ENCODE assay signal across 29 cellular contexts in the genomic region with DNA sequence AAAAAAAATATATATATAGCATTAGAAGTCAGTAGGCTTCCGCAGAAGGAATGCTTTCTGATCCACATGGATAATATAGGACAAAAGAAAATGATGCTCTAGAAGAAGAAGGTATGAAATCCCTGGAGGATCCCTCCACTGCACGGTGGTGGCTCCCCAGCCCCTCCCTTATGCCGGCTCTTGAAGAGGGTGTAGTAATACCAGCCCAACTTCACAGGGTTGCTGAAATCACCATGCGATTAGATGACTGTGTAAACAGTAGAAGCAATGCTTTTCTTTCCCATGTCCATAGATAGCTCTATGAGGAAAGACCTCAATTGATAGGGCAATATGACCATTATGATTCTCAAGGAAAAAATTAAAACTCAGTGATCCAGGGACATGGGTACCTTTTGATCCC.
"Had no signal": no experiment of that assay in that cellular context is flagged by ENCODE, and none has a peak within 500 bp of the region (broad histone marks: within the 10 kb centered on the region; RNA-seq: fewer than 3 reads in every experiment).

No MANE protein-coding gene starts in this region.

- H3K9me3 ChIP-seq: esophagus muscularis mucosa, gastrocnemius medialis, heart left ventricle had no signal

- H3K36me3 Mint-ChIP-seq: activated CD4-positive, alpha-beta memory T cell treated with anti-CD3 and anti-CD28 coated beads for 36 hours; activated naive CD8-positive, alpha-beta T cell had no signal

- H3K27me3 ChIP-seq: brain microvascular endothelial cell had no signal

- H3K27ac ChIP-seq: brain microvascular endothelial cell, esophagus muscularis mucosa, foreskin keratinocyte, gastrocnemius medialis, heart left ventricle had no signal

- DNase-seq: activated CD4-positive, alpha-beta memory T cell treated with anti-CD3 and anti-CD28 coated beads for 36 hours; activated CD4-positive, alpha-beta T cell treated with anti-CD3 and anti-CD28 coated beads for 36 hours; activated CD4-positive, alpha-beta T cell treated with anti-CD3 and anti-CD28 coated beads, Interleukin-2, amount 10 ng/mL, durations not matched to agents 24 days and 14 days; activated CD4-positive, CD25-positive, alpha-beta regulatory T cell; activated CD4-positive, CD25-positive, alpha-beta regulatory T cell treated with anti-CD3 and anti-CD28 coated beads, Interleukin-2, amount 50 U/mL, for 72 hours; activated CD8-positive, alpha-beta memory T cell treated with anti-CD3 and anti-CD28 coated beads, Interleukin-2, amount 50 U/mL, for 48 hours; activated CD8-positive, alpha-beta T cell treated with anti-CD3 and anti-CD28 coated beads, Interleukin-2, amount 10 ng/mL, durations not matched to agents 7 days and 5 days; activated effector memory CD4-positive, alpha-beta T cell treated with Interleukin-2 at 50 U/mL for 16 hours; activated gamma-delta T cell treated with Interleukin-2 at 50 U/mL for 16 hours; activated naive CD4-positive, alpha-beta T cell treated with anti-CD3 and anti-CD28 coated beads, Interleukin-2, amount 50 U/mL, for 16 hours; activated naive CD4-positive, alpha-beta T cell treated with Interleukin-2 at 50 U/mL for 16 hours; activated T-cell treated with anti-CD3 and anti-CD28 coated beads, Interleukin-2, amount 50 U/mL, for 4 hours; amniotic stem cell; anterior cingulate cortex; brain microvascular endothelial cell; caudate nucleus; cortex of kidney; dermis blood vessel endothelial cell; effector CD4-positive, alpha-beta T cell; effector memory CD8-positive, alpha-beta T cell; erythroblast; foreskin keratinocyte; gastrocnemius medialis; glutamatergic neuron; heart left ventricle; T-helper 2 cell had no signal

- ATAC-seq: activated CD4-positive, alpha-beta T cell treated with anti-CD3 and anti-CD28 coated beads for 36 hours; activated CD8-positive, alpha-beta T cell treated with anti-CD3 and anti-CD28 coated beads, Interleukin-2, amount 10 ng/mL, durations not matched to agents 7 days and 5 days; activated T-cell treated with anti-CD3 and anti-CD28 coated beads, Interleukin-2, amount 50 U/mL, for 4 hours; activated T-helper 17 cell treated with anti-CD3 and anti-CD28 coated beads, Interleukin-2, amount 50 U/mL, for 72 hours; effector memory CD8-positive, alpha-beta T cell; foreskin keratinocyte; gastrocnemius medialis; heart left ventricle had no signal

- H3K27me3 Mint-ChIP-seq: activated CD4-positive, alpha-beta memory T cell treated with anti-CD3 and anti-CD28 coated beads for 36 hours; activated naive CD8-positive, alpha-beta T cell; activated T-helper 17 cell treated with anti-CD3 and anti-CD28 coated beads, Interleukin-2, amount 50 U/mL, for 72 hours; effector memory CD8-positive, alpha-beta T cell had no signal

- H3K36me3 ChIP-seq: brain microvascular endothelial cell, esophagus muscularis mucosa, gastrocnemius medialis, heart left ventricle had no signal

- H3K27ac Mint-ChIP-seq: activated CD4-positive, alpha-beta memory T cell treated with anti-CD3 and anti-CD28 coated beads for 36 hours; activated CD4-positive, alpha-beta T cell treated with anti-CD3 and anti-CD28 coated beads for 36 hours; activated CD4-positive, alpha-beta T cell treated with anti-CD3 and anti-CD28 coated beads, Interleukin-2, amount 10 ng/mL, durations not matched to agents 24 days and 14 days; activated CD8-positive, alpha-beta T cell treated with anti-CD3 and anti-CD28 coated beads, Interleukin-2, amount 10 ng/mL, durations not matched to agents 7 days and 5 days; activated naive CD8-positive, alpha-beta T cell; activated T-helper 17 cell treated with anti-CD3 and anti-CD28 coated beads, Interleukin-2, amount 50 U/mL, for 72 hours; effector memory CD8-positive, alpha-beta T cell had no signal

- H3K9me3 Mint-ChIP-seq: activated CD4-positive, alpha-beta memory T cell treated with anti-CD3 and anti-CD28 coated beads for 36 hours; activated T-cell treated with anti-CD3 and anti-CD28 coated beads, Interleukin-2, amount 50 U/mL, for 4 hours; effector memory CD8-positive, alpha-beta T cell had no signal

- H3K4me3 ChIP-seq: esophagus muscularis mucosa, gastrocnemius medialis, heart left ventricle had no signal

- H3K4me3 Mint-ChIP-seq: activated CD4-positive, alpha-beta memory T cell treated with anti-CD3 and anti-CD28 coated beads for 36 hours; activated CD4-positive, alpha-beta T cell treated with anti-CD3 and anti-CD28 coated beads for 36 hours; activated CD4-positive, alpha-beta T cell treated with anti-CD3 and anti-CD28 coated beads, Interleukin-2, amount 10 ng/mL, durations not matched to agents 24 days and 14 days; activated CD8-positive, alpha-beta T cell treated with anti-CD3 and anti-CD28 coated beads, Interleukin-2, amount 10 ng/mL, durations not matched to agents 7 days and 5 days; activated naive CD8-positive, alpha-beta T cell; activated T-cell treated with anti-CD3 and anti-CD28 coated beads, Interleukin-2, amount 50 U/mL, for 4 hours; activated T-helper 17 cell treated with anti-CD3 and anti-CD28 coated beads, Interleukin-2, amount 50 U/mL, for 72 hours; effector memory CD8-positive, alpha-beta T cell had no signal

- H3K4me1 ChIP-seq: foreskin keratinocyte had no signal
